ENCODE assay signal across 32 cellular contexts in the genomic region with DNA sequence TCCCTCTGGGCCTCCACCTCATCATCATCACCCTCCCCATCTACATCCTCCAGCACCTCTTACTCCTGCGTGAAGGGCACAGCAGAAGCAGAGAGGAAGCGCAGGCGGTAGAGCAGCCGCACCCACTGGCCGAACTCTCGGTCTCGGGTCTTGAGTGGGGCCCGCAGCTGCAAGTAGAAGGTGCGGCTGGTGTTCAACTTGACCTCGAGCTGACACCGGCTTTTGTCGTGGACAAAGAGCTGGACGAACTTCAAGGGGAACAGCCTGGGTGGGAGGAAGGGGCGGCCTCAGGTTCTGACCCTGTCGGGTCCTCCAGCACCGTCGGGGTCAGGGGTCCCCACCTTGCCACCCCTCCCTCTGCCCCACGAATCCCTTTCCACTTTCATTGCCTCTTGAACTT. TPM values are rescaled to one million over a fixed set of nuclear protein-coding genes. Genes with fewer than 3 reads are reported as not detected.
"Had no signal": no experiment of that assay in that cellular context is flagged by ENCODE, and none has a peak within 500 bp of the region (broad histone marks: within the 10 kb centered on the region; RNA-seq: fewer than 3 reads in every experiment).

No MANE protein-coding gene starts in this region.

- H3K36me3 ChIP-seq: brain microvascular endothelial cell, gastroesophageal sphincter, WERI-Rb-1 had no signal

- FAIRE-seq: astrocyte, bronchial epithelial cell had no signal

- H3K4me3 ChIP-seq: coronary artery, dorsolateral prefrontal cortex, gastroesophageal sphincter had no signal

- H3K27ac ChIP-seq: brain microvascular endothelial cell, coronary artery, dorsolateral prefrontal cortex, foreskin keratinocyte, gastroesophageal sphincter, WERI-Rb-1 had no signal

- ATAC-seq: activated CD4-positive, CD25-positive, alpha-beta regulatory T cell treated with anti-CD3 and anti-CD28 coated beads, Interleukin-2, amount 50 U/mL, for 24 hours; activated CD8-positive, alpha-beta T cell treated with anti-CD3 and anti-CD28 coated beads for 36 hours; activated T-cell treated with anti-CD3 and anti-CD28 coated beads, Interleukin-2, amount 50 U/mL, for 4 hours; activated T-helper 17 cell treated with anti-CD3 and anti-CD28 coated beads, Interleukin-2, amount 50 U/mL, for 72 hours; esophagus mucosa; foreskin keratinocyte; gastroesophageal sphincter; T-helper 17 cell had no signal

- H3K27me3 ChIP-seq: brain microvascular endothelial cell, dorsolateral prefrontal cortex, foreskin keratinocyte had no signal

- H3K4me1 ChIP-seq: foreskin keratinocyte, gastroesophageal sphincter had no signal

- DNase-seq: activated B cell treated with CpG ODN at 0.5 μM for 24 hours; activated CD4-positive, alpha-beta T cell treated with anti-CD3 and anti-CD28 coated beads for 48 hours; activated CD4-positive, alpha-beta T cell treated with anti-CD3 and anti-CD28 coated beads, Interleukin-2, amount 50 U/mL, for 1 hour; activated CD4-positive, alpha-beta T cell treated with anti-CD3 and anti-CD28 coated beads, Interleukin-2, amount 50 U/mL, for 48 hours; activated CD8-positive, alpha-beta memory T cell treated with anti-CD3 and anti-CD28 coated beads for 24 hours; activated CD8-positive, alpha-beta T cell treated with anti-CD3 and anti-CD28 coated beads for 36 hours; activated effector memory CD4-positive, alpha-beta T cell treated with Interleukin-2 at 50 U/mL for 16 hours; activated gamma-delta T cell treated with Interleukin-2 at 50 U/mL for 16 hours; activated naive CD4-positive, alpha-beta T cell treated with anti-CD3 and anti-CD28 coated beads, Interleukin-2, amount 50 U/mL, for 16 hours; activated naive CD4-positive, alpha-beta T cell treated with Interleukin-2 at 50 U/mL for 16 hours; activated T-cell treated with anti-CD3 and anti-CD28 coated beads, Interleukin-2, amount 50 U/mL, for 4 hours; amniotic stem cell; anterior cingulate cortex; brain microvascular endothelial cell; dorsolateral prefrontal cortex; effector memory CD4-positive, alpha-beta T cell; endodermal cell; foreskin keratinocyte; T-helper 1 cell; T-helper 17 cell; T1000; WERI-Rb-1 had no signal

- H3K9me3 ChIP-seq: gastroesophageal sphincter had no signal

RNA-seq across cellular contexts. Expression of a gene that starts 8.7 kb away (rescaled TPM):
- total RNA-seq: astrocyte had no signal

RNA-seq across cellular contexts. Expression of a gene that starts 9.1 kb away (rescaled TPM):
- total RNA-seq: astrocyte, glomerular endothelial cell had no signal

RNA-seq across cellular contexts. Expression of a gene that starts 34.9 kb away (rescaled TPM):
- total RNA-seq: astrocyte, bronchial epithelial cell, cardiac septum, epithelial cell of proximal tubule, foreskin keratinocyte, gastroesophageal sphincter, glomerular endothelial cell had no signal
- polyA plus RNA-seq: foreskin keratinocyte had no signal

RNA-seq across cellular contexts. Expression of a gene that starts 43.4 kb away (rescaled TPM):
- total RNA-seq: astrocyte had no signal

RNA-seq across cellular contexts. Expression of a gene that starts 46.1 kb away (rescaled TPM):
- total RNA-seq: activated B cell treated with CpG ODN at 0.5 μM for 24 hours; activated CD8-positive, alpha-beta T cell treated with anti-CD3 and anti-CD28 coated beads for 36 hours; activated T-cell treated with anti-CD3 and anti-CD28 coated beads, Interleukin-2, amount 50 U/mL, for 4 hours; activated T-helper 17 cell treated with anti-CD3 and anti-CD28 coated beads, Interleukin-2, amount 50 U/mL, for 72 hours; astrocyte; bronchial epithelial cell; cardiac septum; endodermal cell; epithelial cell of proximal tubule; esophagus mucosa; foreskin keratinocyte; gastroesophageal sphincter; glomerular endothelial cell; T-helper 17 cell had no signal
- polyA plus RNA-seq: foreskin keratinocyte had no signal
